Comparison of ENCODE assay signal across 10 cellular contexts in genomic region chr18:9722691-9723090, GRCh38. TPM values are rescaled to one million over a fixed set of nuclear protein-coding genes. Genes with fewer than 3 reads are reported as not detected.
DNase-seq lines count a peak whose midpoint lies in the region; ATAC-seq and TF ChIP-seq lines count a peak whose summit lies in the region.
"Had no signal": no experiment of that assay in that cellular context is flagged by ENCODE, and none has a peak within 500 bp of the region (broad histone marks: within the 10 kb centered on the region; RNA-seq: fewer than 3 reads in every experiment).

No MANE protein-coding gene starts in this region.

- peaks cover 0 to 7% of the 10 kb centered on the region in 2 experiments for H3K36me3 ChIP-seq in SK-N-SH (replicated peaks in 1 of 2; ENCODE audit: control insufficient read depth in 1 of 2, insufficient read depth in 2 of 2, low read length in 1 of 2)
- no peaks in the 10 kb centered on the region for H3K36me3 ChIP-seq in OCI-LY7 (ENCODE audit: insufficient read depth, low read length)

- 97% methylated on average over 3 of the region's 3 CpGs for WGBS in SK-N-SH (ENCODE audit: low lambda C conversion rate)

- no peaks in the 10 kb centered on the region for H3K27me3 ChIP-seq in SK-N-SH (ENCODE audit: insufficient read depth)

- peak; percentile 34; the same call in 1 of the 2 replicates for TF ChIP-seq RAD21 in SK-N-SH (IDR thresholded peaks at IDR 0.05; ENCODE audit: low read length)

- peaks cover 75% of the 10 kb centered on the region for H3K79me2 ChIP-seq in SK-N-SH (ENCODE audit: insufficient read depth)
- H3K79me2 ChIP-seq in OCI-LY7 (ENCODE audit: insufficient read depth, low read depth, low read length), result no peaks in the 10 kb centered on the region

- H3K9me2 ChIP-seq in SK-N-SH (no peaks in the 10 kb centered on the region), OCI-LY7 (ENCODE audit: insufficient read depth, low read length) (no peaks in the 10 kb centered on the region)

- ATAC-seq in SK-N-SH treated with all-trans-retinoic acid at 6 μM for 48 hours (no peak), GM18517 (IDR thresholded peaks at IDR 0.05; ENCODE audit: unreplicated experiment) (no peak)
- peak; percentile 45 to 47 for ATAC-seq in stimulated activated naive B cell treated with anti-CD40 and anti-IgM and Interleukin-4, amounts not matched to agents 10 μg/mL and 1 μg/mL and 100 μg/mL, for 72 hours (replicated peaks)

- H3K9me3 ChIP-seq in SK-N-SH, result no peaks in the 10 kb centered on the region
- no peaks in the 10 kb centered on the region for H3K9me3 ChIP-seq in OCI-LY7 (ENCODE audit: low read length)

- H4K20me1 ChIP-seq in SK-N-SH (ENCODE audit: insufficient read depth) (no peaks in the 10 kb centered on the region), OCI-LY7 (ENCODE audit: insufficient read depth, low read length) (no peaks in the 10 kb centered on the region)

- H3K4me1 ChIP-seq in SK-N-SH (ENCODE audit: control insufficient read depth in 1 of 2, insufficient read depth in 2 of 2, low read depth in 1 of 2, low read length in 1 of 2) (peaks cover 0 to 7% of the 10 kb centered on the region in 2 experiments; a peak in 2 of 4 replicates), OCI-LY7 (ENCODE audit: insufficient read depth, low read length, poor library complexity, severe bottlenecking) (no peaks in the 10 kb centered on the region)

- peaks cover 1 to 3% of the 10 kb centered on the region in 2 donors for H3K9me3 Mint-ChIP-seq in stimulated activated naive B cell treated with anti-CD40 and anti-IgM and Interleukin-4, amounts not matched to agents 10 μg/mL and 1 μg/mL and 100 μg/mL, for 72 hours
- peaks cover 3% of the 10 kb centered on the region for H3K9me3 Mint-ChIP-seq in mesothelial cell of epicardium

- H3K4me3 ChIP-seq in SK-N-SH (ENCODE audit: low read depth in 2 of 2, low read length in 1 of 2) (no peak overlapping the region), OCI-LY7 (ENCODE audit: low read depth, low read length, poor library complexity, severe bottlenecking) (no peak overlapping the region)

- POLR2A ChIA-PET in SK-N-SH (lab: Yijun Ruan, JAX), result no interaction called here
- POLR2A ChIA-PET in OCI-LY7 (lab: Charles Lee), result no interaction called here

- H3K36me3 Mint-ChIP-seq in stimulated activated naive B cell treated with anti-CD40 and anti-IgM and Interleukin-4, amounts not matched to agents 10 μg/mL and 1 μg/mL and 100 μg/mL, for 72 hours, result peaks cover 12 to 16% of the 10 kb centered on the region in 2 donors
- H3K36me3 Mint-ChIP-seq in mesothelial cell of epicardium, result peaks cover 3% of the 10 kb centered on the region

- H3K4me2 ChIP-seq in SK-N-SH (no peak overlapping the region), OCI-LY7 (ENCODE audit: low read length) (no peak overlapping the region)

- H2AFZ ChIP-seq in SK-N-SH (ENCODE audit: low read depth) (no peak overlapping the region), OCI-LY7 (ENCODE audit: low read length) (no peak overlapping the region)

- CTCF ChIA-PET in SK-N-SH (lab: Yijun Ruan, JAX) (no interaction called here), OCI-LY7 (lab: Charles Lee; ENCODE audit: unreplicated experiment) (no interaction called here)

- BruUV-seq in OCI-LY7 (replicated peaks; lab: Mats Ljungman, UMichigan), result no TSS peak

- TF ChIP-seq EP300 in SK-N-SH (IDR thresholded peaks at IDR 0.05; ENCODE audit: borderline replicate concordance in 1 of 2, low read depth in 1 of 2, low read length in 1 of 2), result no peak

- no peak overlapping the region for H3K4me3 Mint-ChIP-seq in stimulated activated naive B cell treated with anti-CD40 and anti-IgM and Interleukin-4, amounts not matched to agents 10 μg/mL and 1 μg/mL and 100 μg/mL, for 72 hours
- H3K4me3 Mint-ChIP-seq in mesothelial cell of epicardium, result no peak overlapping the region

- H3K4me1 Mint-ChIP-seq in stimulated activated naive B cell treated with anti-CD40 and anti-IgM and Interleukin-4, amounts not matched to agents 10 μg/mL and 1 μg/mL and 100 μg/mL, for 72 hours, result peaks cover 6 to 9% of the 10 kb centered on the region in 2 donors
- H3K4me1 Mint-ChIP-seq in mesothelial cell of epicardium, result peaks cover 5% of the 10 kb centered on the region

- H3K27ac Mint-ChIP-seq in stimulated activated naive B cell treated with anti-CD40 and anti-IgM and Interleukin-4, amounts not matched to agents 10 μg/mL and 1 μg/mL and 100 μg/mL, for 72 hours, result no peak overlapping the region
- H3K27ac Mint-ChIP-seq in mesothelial cell of epicardium, result no peak overlapping the region

- H3F3A ChIP-seq in SK-N-SH (replicated peaks; ENCODE audit: insufficient read depth), result peaks cover 19% of the 10 kb centered on the region

- no peak for DNase-seq in SK-N-SH
- peak; percentile 12 for DNase-seq in OCI-LY7 (ENCODE audit: low spot score)
- peak; percentile 47 for DNase-seq in iPS-NIHi11 (ENCODE audit: low spot score)
- DNase-seq in stimulated activated naive B cell treated with anti-CD40 and anti-IgM and Interleukin-4, amounts not matched to agents 10 μg/mL and 1 μg/mL and 100 μg/mL, for 72 hours, result no peak
- DNase-seq in mesothelial cell of epicardium (ENCODE audit: low spot score in 2 of 2, unreplicated experiment in 2 of 2), result no peak
- DNase-seq in hepatic stellate cell (ENCODE audit: low spot score), result no peak
- DNase-seq: activated T-cell treated with anti-CD3 and anti-CD28 coated beads, Interleukin-2, amount 50 U/mL, for 48 hours; NCI-H1930 had no signal

- no peak overlapping the region for H3K9ac ChIP-seq in SK-N-SH

- peaks cover 0 to 8% of the 10 kb centered on the region in 2 donors for H3K27me3 Mint-ChIP-seq in stimulated activated naive B cell treated with anti-CD40 and anti-IgM and Interleukin-4, amounts not matched to agents 10 μg/mL and 1 μg/mL and 100 μg/mL, for 72 hours
- no peaks in the 10 kb centered on the region for H3K27me3 Mint-ChIP-seq in mesothelial cell of epicardium (ENCODE audit: low read depth)

- TF ChIP-seq CTCF in SK-N-SH (IDR thresholded peaks at IDR 0.05) (no peak), OCI-LY7 (conservative IDR thresholded peaks at IDR 0.05; ENCODE audit: low read length) (peak; percentile 30; the same call in 1 of the 2 replicates), mesothelial cell of epicardium (IDR thresholded peaks at IDR 0.05; ENCODE audit: unreplicated experiment) (no peak)

- H3K27ac ChIP-seq in SK-N-SH (ENCODE audit: low read depth in 2 of 2, low read length in 1 of 2) (no peak overlapping the region), OCI-LY7 (ENCODE audit: low read depth, low read length, poor library complexity, severe bottlenecking) (no peak overlapping the region)

- intact Hi-C loops in OCI-LY7 (cut with micrococcal nuclease; ENCODE audit: unreplicated experiment), result no loop called here

TF ChIP-seq in SK-N-SH, 30 proteins besides CTCF, POLR2A, EP300 and RAD21 (continues in another document):
- no peak for TF ChIP-seq USF2 (IDR thresholded peaks at IDR 0.05; ENCODE audit: borderline replicate concordance, low read depth, low read length)
- no peak for TF ChIP-seq ELF1 (IDR thresholded peaks at IDR 0.05)
- TF ChIP-seq FOXJ3 (CRISPR knock-in tag; IDR thresholded peaks at IDR 0.05), result no peak
- TF ChIP-seq FOXM1 (IDR thresholded peaks at IDR 0.05; ENCODE audit: low read depth), result no peak
- TF ChIP-seq IRF3 (IDR thresholded peaks at IDR 0.05; ENCODE audit: low read depth, low read length), result no peak
- TF ChIP-seq RFX5 (IDR thresholded peaks at IDR 0.05; ENCODE audit: low read length), result no peak

TF ChIP-seq in SK-N-SH treated with all-trans-retinoic acid at 6 μM for 48 hours, 23 proteins besides CTCF, POLR2A, EP300 and RAD21 (continues in another document):
- TF ChIP-seq CSRNP3 (CRISPR knock-in tag; IDR thresholded peaks at IDR 0.05), result no peak
- TF ChIP-seq, protein P1, sequence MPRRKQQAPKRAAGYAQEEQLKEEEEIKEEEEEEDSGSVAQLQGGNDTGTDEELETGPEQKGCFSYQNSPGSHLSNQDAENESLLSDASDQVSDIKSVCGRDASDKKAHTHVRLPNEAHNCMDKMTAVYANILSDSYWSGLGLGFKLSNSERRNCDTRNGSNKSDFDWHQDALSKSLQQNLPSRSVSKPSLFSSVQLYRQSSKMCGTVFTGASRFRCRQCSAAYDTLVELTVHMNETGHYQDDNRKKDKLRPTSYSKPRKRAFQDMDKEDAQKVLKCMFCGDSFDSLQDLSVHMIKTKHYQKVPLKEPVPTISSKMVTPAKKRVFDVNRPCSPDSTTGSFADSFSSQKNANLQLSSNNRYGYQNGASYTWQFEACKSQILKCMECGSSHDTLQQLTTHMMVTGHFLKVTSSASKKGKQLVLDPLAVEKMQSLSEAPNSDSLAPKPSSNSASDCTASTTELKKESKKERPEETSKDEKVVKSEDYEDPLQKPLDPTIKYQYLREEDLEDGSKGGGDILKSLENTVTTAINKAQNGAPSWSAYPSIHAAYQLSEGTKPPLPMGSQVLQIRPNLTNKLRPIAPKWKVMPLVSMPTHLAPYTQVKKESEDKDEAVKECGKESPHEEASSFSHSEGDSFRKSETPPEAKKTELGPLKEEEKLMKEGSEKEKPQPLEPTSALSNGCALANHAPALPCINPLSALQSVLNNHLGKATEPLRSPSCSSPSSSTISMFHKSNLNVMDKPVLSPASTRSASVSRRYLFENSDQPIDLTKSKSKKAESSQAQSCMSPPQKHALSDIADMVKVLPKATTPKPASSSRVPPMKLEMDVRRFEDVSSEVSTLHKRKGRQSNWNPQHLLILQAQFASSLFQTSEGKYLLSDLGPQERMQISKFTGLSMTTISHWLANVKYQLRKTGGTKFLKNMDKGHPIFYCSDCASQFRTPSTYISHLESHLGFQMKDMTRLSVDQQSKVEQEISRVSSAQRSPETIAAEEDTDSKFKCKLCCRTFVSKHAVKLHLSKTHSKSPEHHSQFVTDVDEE (CRISPR knock-in tag; IDR thresholded peaks at IDR 0.05), result no peak

RNA-seq across cellular contexts. Expression of gene RAB31, which starts 14.6 kb away (rescaled TPM):
- 22.4 and 23.0 TPM in 2 replicates for polyA plus RNA-seq in SK-N-SH (2012; rRNA removed)
- polyA plus RNA-seq in SK-N-SH (2012; cell fraction: cytosol; rRNA removed), result 30.5 and 34.5 TPM in 2 replicates
- 17.8 and 28.6 TPM in 2 replicates for polyA plus RNA-seq in SK-N-SH (2012; cell fraction: nucleus; rRNA removed)
- not detected in 2 replicates for total RNA-seq in OCI-LY7 (2014; rRNA removed; shearing (Covaris generic))
- total RNA-seq in OCI-LY7 (2022), result not detected in 2 replicates
- 20.0 to 21.8 TPM (median 21.8 TPM) in 3 replicates for total RNA-seq in mesothelial cell of epicardium

Comparison
In these comparisons a context has a peak if more than half of its experiments do, and no peak if none do; other contexts are left out.
1. DNase-seq: peak in OCI-LY7 (single experiment) and iPS-NIHi11 (single experiment); none in SK-N-SH (single experiment), stimulated activated naive B cell treated with anti-CD40 and anti-IgM and Interleukin-4, amounts not matched to agents 10 μg/mL and 1 μg/mL and 100 μg/mL, for 72 hours (single experiment), mesothelial cell of epicardium (0 of 2) and hepatic stellate cell (single experiment).
2. ATAC-seq: peak in stimulated activated naive B cell treated with anti-CD40 and anti-IgM and Interleukin-4, amounts not matched to agents 10 μg/mL and 1 μg/mL and 100 μg/mL, for 72 hours (2 of 2); none in SK-N-SH treated with all-trans-retinoic acid at 6 μM for 48 hours (single experiment) and GM18517 (single experiment).
3. RNA of gene RAB31, which starts 14.6 kb away (total RNA-seq): 20.0 to 21.8 TPM in mesothelial cell of epicardium; not detected in OCI-LY7; every median in the first group is over 10 times any median in the second.